Comparison of ENCODE assay signal across 17 cellular contexts in genomic region chr2:99031991-99032390, GRCh38.
DNase-seq lines count a peak whose midpoint lies in the region; ATAC-seq and TF ChIP-seq lines count a peak whose summit lies in the region.
"Had no signal": no experiment of that assay in that cellular context is flagged by ENCODE, and none has a peak within 500 bp of the region (broad histone marks: within the 10 kb centered on the region; RNA-seq: fewer than 3 reads in every experiment).

No MANE protein-coding gene starts in this region.

- no peaks in the 10 kb centered on the region for H3K79me1 ChIP-seq in neuronal stem cell (ENCODE audit: low read depth, low read length)

- peak; percentile 72 to 83 for ATAC-seq in activated T-cell treated with anti-CD3 and anti-CD28 coated beads, Interleukin-2, amount 50 U/mL, for 72 hours (replicated peaks in 1 of 2)
- no peak for ATAC-seq in HG02870 (IDR thresholded peaks at IDR 0.05; ENCODE audit: unreplicated experiment)
- ATAC-seq: GM23338, HepG2 had no signal

- peaks cover 0 to 2% of the 10 kb centered on the region in 2 donors for H3K9me3 Mint-ChIP-seq in activated T-cell treated with anti-CD3 and anti-CD28 coated beads, Interleukin-2, amount 50 U/mL, for 72 hours
- H3K9me3 Mint-ChIP-seq in activated T-cell treated with anti-CD3 and anti-CD28 coated beads, Interleukin-2, amount 50 U/mL, for 24 hours: no peaks in the 10 kb centered on the region
- H3K9me3 Mint-ChIP-seq: CD4-positive, alpha-beta T cell; GM23338 had no signal

- H3K36me3 Mint-ChIP-seq in activated T-cell treated with anti-CD3 and anti-CD28 coated beads, Interleukin-2, amount 50 U/mL, for 72 hours (ENCODE audit: insufficient read depth in 2 of 2): no peaks in the 10 kb centered on the region
- no peaks in the 10 kb centered on the region for H3K36me3 Mint-ChIP-seq in activated T-cell treated with anti-CD3 and anti-CD28 coated beads, Interleukin-2, amount 50 U/mL, for 24 hours (ENCODE audit: low read depth)

- H2AFZ ChIP-seq in neuronal stem cell (ENCODE audit: low read length): peak overlapping the region; percentile 43
- H2AFZ ChIP-seq: GM23338 had no signal

- H4K8ac ChIP-seq in neuronal stem cell (ENCODE audit: low read depth, low read length): no peak overlapping the region

- no peak overlapping the region for H3K9ac ChIP-seq in neuronal stem cell (ENCODE audit: low read depth, low read length, poor library complexity)

- H3K27ac Mint-ChIP-seq in activated T-cell treated with anti-CD3 and anti-CD28 coated beads, Interleukin-2, amount 50 U/mL, for 72 hours: peak overlapping the region; percentile 59
- no peak overlapping the region for H3K27ac Mint-ChIP-seq in activated T-cell treated with anti-CD3 and anti-CD28 coated beads, Interleukin-2, amount 50 U/mL, for 24 hours
- H3K27ac Mint-ChIP-seq: CD4-positive, alpha-beta T cell; GM23338; IgD-negative memory B cell had no signal

- no peak overlapping the region for H2BK120ac ChIP-seq in neuronal stem cell (ENCODE audit: low read depth, low read length)

- no CpG with 5 or more reads among the region's 2 CpGs for WGBS in neuronal stem cell (ENCODE audit: extremely low coverage in 2 of 2, insufficient read length in 2 of 2, insufficient replicate concordance in 1 of 2), 2 donors

- no peaks in the 10 kb centered on the region for H3K4me1 ChIP-seq in neuronal stem cell (ENCODE audit: control insufficient read depth in 2 of 2, insufficient read depth in 1 of 2, low read depth in 1 of 2, low read length in 2 of 2)

- H3K4me3 ChIP-seq in GM12865 (ENCODE audit: low read depth, low read length) (no peak overlapping the region), neuronal stem cell (ENCODE audit: low read length in 2 of 2) (no peak overlapping the region)
- no peak overlapping the region for H3K4me3 ChIP-seq in Jurkat, Clone E6-1 (ENCODE audit: low read length)
- H3K4me3 ChIP-seq: GM23338 had no signal

- H3K18ac ChIP-seq in neuronal stem cell (ENCODE audit: low read length): no peak overlapping the region

- H3K36me3 ChIP-seq in neuronal stem cell (replicated peaks in 1 of 2; ENCODE audit: control insufficient read depth in 2 of 2, insufficient read depth in 2 of 2, low read length in 2 of 2): no peaks in the 10 kb centered on the region

- DNase-seq in activated T-cell treated with anti-CD3 and anti-CD28 coated beads, Interleukin-2, amount 50 U/mL, for 72 hours: peak; percentile 3 to 6
- DNase-seq in activated T-cell treated with anti-CD3 and anti-CD28 coated beads, Interleukin-2, amount 50 U/mL, for 24 hours: no peak
- DNase-seq in GM12865 (ENCODE audit: low read depth) (peak; percentile 0), neuronal stem cell (ENCODE audit: low spot score) (no peak), HK-2 (ENCODE audit: unreplicated experiment) (no peak)
- peak; percentile 8 for DNase-seq in Jurkat, Clone E6-1 (ENCODE audit: low read depth, low spot score)
- DNase-seq: AML-193; CD4-positive, alpha-beta T cell; DMS153; DMS79; GDM1; HCEC 1CT had no signal

- no peak overlapping the region for H3K27ac ChIP-seq in neuronal stem cell (replicated peaks; ENCODE audit: low read length)
- H3K27ac ChIP-seq: C4-2B had no signal

- no peak overlapping the region for H2BK15ac ChIP-seq in neuronal stem cell (ENCODE audit: low read length)

- H3K4ac ChIP-seq in neuronal stem cell (ENCODE audit: low read length): no peak overlapping the region

- no peaks in the 10 kb centered on the region for H3K27me3 ChIP-seq in neuronal stem cell (ENCODE audit: control insufficient read depth in 3 of 3, insufficient read depth in 3 of 3, low read depth in 1 of 3, low read length in 3 of 3)

- no peak overlapping the region for H2BK12ac ChIP-seq in neuronal stem cell (ENCODE audit: low read length)

- TF ChIP-seq CTCF in GM12865 (IDR thresholded peaks at IDR 0.05; ENCODE audit: insufficient read depth, low read depth, low read length, missing control alignments): no peak

- H3K27me3 Mint-ChIP-seq in activated T-cell treated with anti-CD3 and anti-CD28 coated beads, Interleukin-2, amount 50 U/mL, for 72 hours (ENCODE audit: low read depth): no peaks in the 10 kb centered on the region
- H3K27me3 Mint-ChIP-seq in activated T-cell treated with anti-CD3 and anti-CD28 coated beads, Interleukin-2, amount 50 U/mL, for 24 hours: no peaks in the 10 kb centered on the region
- H3K27me3 Mint-ChIP-seq: CD4-positive, alpha-beta T cell; IgD-negative memory B cell had no signal

- H2BK5ac ChIP-seq in neuronal stem cell (ENCODE audit: low read length): no peak overlapping the region

- H4K91ac ChIP-seq in neuronal stem cell (ENCODE audit: low read depth, low read length, poor library complexity): no peak overlapping the region

- H3K4me1 Mint-ChIP-seq in activated T-cell treated with anti-CD3 and anti-CD28 coated beads, Interleukin-2, amount 50 U/mL, for 72 hours (ENCODE audit: low read depth): peaks cover 14% of the 10 kb centered on the region
- H3K4me1 Mint-ChIP-seq in activated T-cell treated with anti-CD3 and anti-CD28 coated beads, Interleukin-2, amount 50 U/mL, for 24 hours (ENCODE audit: low read depth): no peaks in the 10 kb centered on the region
- H3K4me1 Mint-ChIP-seq: IgD-negative memory B cell had no signal

- no peaks in the 10 kb centered on the region for H3K9me3 ChIP-seq in neuronal stem cell (replicated peaks in 1 of 2; ENCODE audit: control insufficient read depth in 2 of 2, insufficient read depth in 1 of 2, low read depth in 1 of 2, low read length in 2 of 2)

- no peak overlapping the region for H3K4me2 ChIP-seq in neuronal stem cell (ENCODE audit: insufficient read depth, low read length, poor library complexity, severe bottlenecking)
- H3K4me2 ChIP-seq: GM23338 had no signal

- no peak overlapping the region for H3K23ac ChIP-seq in neuronal stem cell (ENCODE audit: low read depth, low read length, poor library complexity)

- H2AK5ac ChIP-seq in neuronal stem cell (ENCODE audit: low read depth, low read length): no peak overlapping the region

- peak overlapping the region in 1 of 2 donors; percentile 49 for H3K4me3 Mint-ChIP-seq in activated T-cell treated with anti-CD3 and anti-CD28 coated beads, Interleukin-2, amount 50 U/mL, for 72 hours
- no peak overlapping the region for H3K4me3 Mint-ChIP-seq in activated T-cell treated with anti-CD3 and anti-CD28 coated beads, Interleukin-2, amount 50 U/mL, for 24 hours
- H3K4me3 Mint-ChIP-seq: CD4-positive, alpha-beta T cell; GM23338; IgD-negative memory B cell had no signal

- H3K14ac ChIP-seq in neuronal stem cell (ENCODE audit: low read length): no peak overlapping the region

Comparison
In these comparisons a context has a peak if more than half of its experiments do, and no peak if none do; other contexts are left out.
1. DNase-seq: peak in activated T-cell treated with anti-CD3 and anti-CD28 coated beads, Interleukin-2, amount 50 U/mL, for 72 hours (2 of 2), GM12865 (single experiment) and Jurkat, Clone E6-1 (single experiment); none in activated T-cell treated with anti-CD3 and anti-CD28 coated beads, Interleukin-2, amount 50 U/mL, for 24 hours (single experiment), neuronal stem cell (single experiment) and HK-2 (single experiment).